14 cellular contexts compared by ENCODE assay signal in the genomic region with DNA sequence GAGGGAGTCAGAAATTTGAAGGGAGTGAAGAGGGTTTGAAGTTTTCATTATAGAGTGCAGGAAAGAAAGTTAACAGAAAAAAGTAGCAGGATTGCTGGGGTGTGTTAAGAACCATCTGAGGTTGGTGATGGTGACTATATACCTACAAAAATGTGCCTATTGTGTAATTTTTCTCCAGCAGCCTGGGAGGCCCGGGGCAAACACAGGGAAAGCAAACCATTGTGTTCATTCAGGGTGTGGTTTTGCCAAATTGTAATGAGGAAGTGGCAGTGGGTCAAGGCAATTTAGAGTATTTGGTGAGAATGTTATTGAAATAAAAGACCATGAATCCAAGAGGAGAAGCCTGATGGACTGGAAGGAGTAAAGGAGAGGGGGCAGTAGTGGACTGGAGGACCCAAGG. TPM values are rescaled to one million over a fixed set of nuclear protein-coding genes. Genes with fewer than 3 reads are reported as not detected.
DNase-seq lines count a peak whose midpoint lies in the region; ATAC-seq and TF ChIP-seq lines count a peak whose summit lies in the region.
"Had no signal": no experiment of that assay in that cellular context is flagged by ENCODE, and none has a peak within 500 bp of the region (broad histone marks: within the 10 kb centered on the region; RNA-seq: fewer than 3 reads in every experiment).

No MANE protein-coding gene starts in this region.

- peak; percentile 21 for DNase-seq in A172 (ENCODE audit: low spot score)
- peak; percentile 74 for DNase-seq in amniotic epithelial cell (ENCODE audit: low read depth)
- DNase-seq in iPS-NIHi11 (ENCODE audit: low spot score): peak; percentile 6
- DNase-seq in stimulated activated naive CD8-positive, alpha-beta T cell treated with anti-CD3 and anti-CD28 coated beads, Interleukin-15, Interleukin-2, amounts not matched to agents 100 U/mL and 50 U/mL, for 24 hours: no peak
- DNase-seq in DMS53 (lab: John Stamatoyannopoulos, UW): no peak
- no peak for DNase-seq in NCI-H146 (lab: John Stamatoyannopoulos, UW)
- no peak for DNase-seq in activated CD4-positive, CD25-positive, alpha-beta regulatory T cell treated with anti-CD3 and anti-CD28 coated beads, Interleukin-2, amount 50 U/mL, for 72 hours
- DNase-seq: 8988T; activated CD4-positive, alpha-beta T cell treated with anti-CD3 and anti-CD28 coated beads for 36 hours; amygdala; heart right ventricle; thyroid gland had no signal

- ATAC-seq in stimulated activated naive CD8-positive, alpha-beta T cell treated with anti-CD3 and anti-CD28 coated beads, Interleukin-15, Interleukin-2, amounts not matched to agents 100 U/mL and 50 U/mL, for 24 hours: no peak
- ATAC-seq: activated CD4-positive, alpha-beta T cell treated with anti-CD3 and anti-CD28 coated beads for 36 hours; natural killer cell treated with Interleukin-12 subunit alpha and Interleukin-12 subunit beta and Interleukin-15 and Interleukin-18, amount 100 ng/mL, for 72 hours had no signal

- no peak for TF ChIP-seq RAD21 in Ishikawa (IDR thresholded peaks at IDR 0.05; ENCODE audit: low read depth)

- no peak for TF ChIP-seq EP300 in Ishikawa (IDR thresholded peaks at IDR 0.05; ENCODE audit: borderline replicate concordance)

TF ChIP-seq in Ishikawa, 13 proteins besides CTCF, POLR2A, EP300 and RAD21:
- TF ChIP-seq YY1 (IDR thresholded peaks at IDR 0.05; ENCODE audit: low read depth): no peak
- TF ChIP-seq TAF1 (IDR thresholded peaks at IDR 0.05; ENCODE audit: low read depth): no peak
- no peak for TF ChIP-seq USF1 (IDR thresholded peaks at IDR 0.05)
- TF ChIP-seq, protein P1, sequence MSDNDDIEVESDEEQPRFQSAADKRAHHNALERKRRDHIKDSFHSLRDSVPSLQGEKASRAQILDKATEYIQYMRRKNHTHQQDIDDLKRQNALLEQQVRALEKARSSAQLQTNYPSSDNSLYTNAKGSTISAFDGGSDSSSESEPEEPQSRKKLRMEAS (IDR thresholded peaks at IDR 0.05): no peak
- TF ChIP-seq ZBTB7A (IDR thresholded peaks at IDR 0.05; ENCODE audit: low read depth): no peak
- peak; percentile 57 for TF ChIP-seq TEAD4 (IDR thresholded peaks at IDR 0.05)
- no peak for TF ChIP-seq NFIC (IDR thresholded peaks at IDR 0.05)
- no peak for TF ChIP-seq EGR1 (IDR thresholded peaks at IDR 0.05)
- TF ChIP-seq, protein P2, sequence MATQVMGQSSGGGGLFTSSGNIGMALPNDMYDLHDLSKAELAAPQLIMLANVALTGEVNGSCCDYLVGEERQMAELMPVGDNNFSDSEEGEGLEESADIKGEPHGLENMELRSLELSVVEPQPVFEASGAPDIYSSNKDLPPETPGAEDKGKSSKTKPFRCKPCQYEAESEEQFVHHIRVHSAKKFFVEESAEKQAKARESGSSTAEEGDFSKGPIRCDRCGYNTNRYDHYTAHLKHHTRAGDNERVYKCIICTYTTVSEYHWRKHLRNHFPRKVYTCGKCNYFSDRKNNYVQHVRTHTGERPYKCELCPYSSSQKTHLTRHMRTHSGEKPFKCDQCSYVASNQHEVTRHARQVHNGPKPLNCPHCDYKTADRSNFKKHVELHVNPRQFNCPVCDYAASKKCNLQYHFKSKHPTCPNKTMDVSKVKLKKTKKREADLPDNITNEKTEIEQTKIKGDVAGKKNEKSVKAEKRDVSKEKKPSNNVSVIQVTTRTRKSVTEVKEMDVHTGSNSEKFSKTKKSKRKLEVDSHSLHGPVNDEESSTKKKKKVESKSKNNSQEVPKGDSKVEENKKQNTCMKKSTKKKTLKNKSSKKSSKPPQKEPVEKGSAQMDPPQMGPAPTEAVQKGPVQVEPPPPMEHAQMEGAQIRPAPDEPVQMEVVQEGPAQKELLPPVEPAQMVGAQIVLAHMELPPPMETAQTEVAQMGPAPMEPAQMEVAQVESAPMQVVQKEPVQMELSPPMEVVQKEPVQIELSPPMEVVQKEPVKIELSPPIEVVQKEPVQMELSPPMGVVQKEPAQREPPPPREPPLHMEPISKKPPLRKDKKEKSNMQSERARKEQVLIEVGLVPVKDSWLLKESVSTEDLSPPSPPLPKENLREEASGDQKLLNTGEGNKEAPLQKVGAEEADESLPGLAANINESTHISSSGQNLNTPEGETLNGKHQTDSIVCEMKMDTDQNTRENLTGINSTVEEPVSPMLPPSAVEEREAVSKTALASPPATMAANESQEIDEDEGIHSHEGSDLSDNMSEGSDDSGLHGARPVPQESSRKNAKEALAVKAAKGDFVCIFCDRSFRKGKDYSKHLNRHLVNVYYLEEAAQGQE (IDR thresholded peaks at IDR 0.05; ENCODE audit: low read depth): no peak
- no peak for TF ChIP-seq CREB1 (IDR thresholded peaks at IDR 0.05; ENCODE audit: low read depth)
- TF ChIP-seq FOXM1 (IDR thresholded peaks at IDR 0.05; ENCODE audit: borderline replicate concordance, low read depth): no peak
- peak; percentile 85 for TF ChIP-seq CEBPB (IDR thresholded peaks at IDR 0.05)

RNA-seq across cellular contexts. Expression of gene SUCLA2, which starts 8.2 kb away (rescaled TPM):
- total RNA-seq in A172 (2014; rRNA removed; shearing (Covaris generic)): 64.4 and 74.4 TPM in 2 replicates

RNA-seq across cellular contexts. Expression of gene NUDT15, which starts 28.2 kb away (rescaled TPM):
- 34.2 and 37.2 TPM in 2 replicates for total RNA-seq in A172 (2014; rRNA removed; shearing (Covaris generic))

Comparison
In these comparisons a context has a peak if more than half of its experiments do, and no peak if none do; other contexts are left out.
1. DNase-seq: peak in A172 (single experiment), amniotic epithelial cell (single experiment) and iPS-NIHi11 (single experiment); none in stimulated activated naive CD8-positive, alpha-beta T cell treated with anti-CD3 and anti-CD28 coated beads, Interleukin-15, Interleukin-2, amounts not matched to agents 100 U/mL and 50 U/mL, for 24 hours (single experiment), DMS53 (single experiment), NCI-H146 (single experiment) and activated CD4-positive, CD25-positive, alpha-beta regulatory T cell treated with anti-CD3 and anti-CD28 coated beads, Interleukin-2, amount 50 U/mL, for 72 hours (single experiment).